ENCODE assay signal across 6 cellular contexts in genomic region chr7:64088863-64089262, GRCh38. TPM values are rescaled to one million over a fixed set of nuclear protein-coding genes. Genes with fewer than 3 reads are reported as not detected.
"Had no signal": no experiment of that assay in that cellular context is flagged by ENCODE, and none has a peak within 500 bp of the region (broad histone marks: within the 10 kb centered on the region; RNA-seq: fewer than 3 reads in every experiment).

No MANE protein-coding gene starts in this region.

RNA-seq across cellular contexts. Expression of gene ZNF727, which starts 43.6 kb away (rescaled TPM):
- total RNA-seq: activated CD4-positive, alpha-beta memory T cell treated with anti-CD3 and anti-CD28 coated beads, Interleukin-2, amount 10 ng/mL, durations not matched to agents 7 days and 5 days; activated CD4-positive, alpha-beta T cell treated with anti-CD3 and anti-CD28 coated beads, Interleukin-2, amount 10 ng/mL, durations not matched to agents 24 days and 14 days; activated CD8-positive, alpha-beta memory T cell treated with anti-CD3 and anti-CD28 coated beads, Interleukin-2, amount 10 ng/mL, durations not matched to agents 7 days and 5 days; activated CD8-positive, alpha-beta T cell treated with anti-CD3 and anti-CD28 coated beads for 36 hours; activated CD8-positive, alpha-beta T cell treated with anti-CD3 and anti-CD28 coated beads, Interleukin-2, amount 10 ng/mL, durations not matched to agents 7 days and 5 days; WTC11 had no signal
